Comparison of ENCODE assay signal across 9 cellular contexts in the genomic region with DNA sequence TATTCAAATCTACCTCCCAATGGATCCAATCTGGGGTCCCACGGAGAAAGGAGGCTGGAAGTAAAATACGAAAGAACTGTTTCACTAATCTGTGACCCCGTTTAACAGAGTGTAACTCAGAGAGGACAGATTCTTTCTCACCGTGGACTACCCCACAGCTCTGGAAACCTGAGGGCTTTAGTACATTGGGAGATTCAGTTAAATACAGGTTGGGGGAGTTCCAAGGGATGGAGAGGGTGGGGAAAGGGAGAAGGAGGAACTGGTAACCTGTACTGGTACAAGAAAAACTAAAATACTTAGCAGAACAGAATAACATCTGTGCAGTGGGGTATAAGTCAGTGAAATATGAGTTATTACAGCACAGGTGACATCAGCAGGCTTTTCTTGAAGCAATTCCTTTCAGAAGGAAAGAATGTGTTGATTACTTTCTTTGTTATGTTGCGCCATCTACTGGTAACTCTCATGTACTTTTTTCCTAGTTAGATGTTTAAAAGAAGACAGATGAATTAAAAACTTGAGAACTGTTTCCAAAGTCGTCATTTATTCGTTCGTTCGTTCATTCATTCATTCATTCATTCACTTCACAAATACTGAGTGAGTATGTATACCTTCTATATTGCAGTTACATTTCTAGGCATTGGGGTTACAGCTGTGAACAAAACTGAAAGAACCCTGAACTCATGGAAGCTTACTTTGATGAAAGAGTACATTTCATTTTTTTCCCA. TPM values are rescaled to one million over a fixed set of nuclear protein-coding genes. Genes with fewer than 3 reads are reported as not detected.
DNase-seq lines count a peak whose midpoint lies in the region; ATAC-seq and TF ChIP-seq lines count a peak whose summit lies in the region.
"Had no signal": no experiment of that assay in that cellular context is flagged by ENCODE, and none has a peak within 500 bp of the region (broad histone marks: within the 10 kb centered on the region; RNA-seq: fewer than 3 reads in every experiment).

No MANE protein-coding gene starts in this region.

- TF ChIP-seq CTCF in astrocyte of the spinal cord (IDR thresholded peaks at IDR 0.05; ENCODE audit: low read depth, low read length) = peak; percentile 43

- peaks cover 0 to 6% of the 10 kb centered on the region in 2 donors for H3K9me3 Mint-ChIP-seq in stimulated activated naive B cell treated with anti-CD40 and anti-IgM and Interleukin-4, amounts not matched to agents 10 μg/mL and 1 μg/mL and 100 μg/mL, for 72 hours

- no peaks in the 10 kb centered on the region for H3K36me3 ChIP-seq in effector memory CD4-positive, alpha-beta T cell (ENCODE audit: control insufficient read depth, insufficient read depth, low read length)

- peak; percentile 53 to 59 for ATAC-seq in stimulated activated naive B cell treated with anti-CD40 and anti-IgM and Interleukin-4, amounts not matched to agents 10 μg/mL and 1 μg/mL and 100 μg/mL, for 72 hours (replicated peaks)

- DNase-seq in COLO829 (ENCODE audit: low spot score) (peak; percentile 68), HCEC 1CT (peak; percentile 73), NCI-H460 (ENCODE audit: extremely low read depth, low read depth) (peak; percentile 77), astrocyte of the spinal cord (ENCODE audit: low read depth, low spot score) (peak; percentile 81), iPS-NIHi11 (ENCODE audit: low spot score) (peak; percentile 41)
- no peak for DNase-seq in stimulated activated naive B cell treated with anti-CD40 and anti-IgM and Interleukin-4, amounts not matched to agents 10 μg/mL and 1 μg/mL and 100 μg/mL, for 72 hours
- no peak for DNase-seq in activated naive CD4-positive, alpha-beta T cell treated with Interleukin-2 at 50 U/mL for 16 hours
- DNase-seq in effector memory CD4-positive, alpha-beta T cell = no peak

- no peaks in the 10 kb centered on the region for H3K4me1 Mint-ChIP-seq in stimulated activated naive B cell treated with anti-CD40 and anti-IgM and Interleukin-4, amounts not matched to agents 10 μg/mL and 1 μg/mL and 100 μg/mL, for 72 hours

- H3K27ac ChIP-seq in effector memory CD4-positive, alpha-beta T cell (ENCODE audit: insufficient read depth, low read length, poor library complexity, severe bottlenecking) = no peak overlapping the region

- H3K9me3 ChIP-seq in effector memory CD4-positive, alpha-beta T cell (ENCODE audit: control insufficient read depth, low read length) = no peaks in the 10 kb centered on the region

- H3K4me3 Mint-ChIP-seq in stimulated activated naive B cell treated with anti-CD40 and anti-IgM and Interleukin-4, amounts not matched to agents 10 μg/mL and 1 μg/mL and 100 μg/mL, for 72 hours = no peak overlapping the region

- no peaks in the 10 kb centered on the region for H3K4me1 ChIP-seq in effector memory CD4-positive, alpha-beta T cell (ENCODE audit: control insufficient read depth, insufficient read depth, low read length, poor library complexity, severe bottlenecking)

- H3K27ac Mint-ChIP-seq in stimulated activated naive B cell treated with anti-CD40 and anti-IgM and Interleukin-4, amounts not matched to agents 10 μg/mL and 1 μg/mL and 100 μg/mL, for 72 hours = no peak overlapping the region

- no peaks in the 10 kb centered on the region for H3K27me3 ChIP-seq in effector memory CD4-positive, alpha-beta T cell (replicated peaks; ENCODE audit: control insufficient read depth, insufficient read depth, low read length, poor library complexity, severe bottlenecking)

- peaks cover 5 to 11% of the 10 kb centered on the region in 2 donors for H3K36me3 Mint-ChIP-seq in stimulated activated naive B cell treated with anti-CD40 and anti-IgM and Interleukin-4, amounts not matched to agents 10 μg/mL and 1 μg/mL and 100 μg/mL, for 72 hours

- H3K4me3 ChIP-seq in astrocyte of the spinal cord (ENCODE audit: low read depth, low read length) = no peak overlapping the region
- H3K4me3 ChIP-seq in effector memory CD4-positive, alpha-beta T cell (ENCODE audit: insufficient read depth, low read depth, low read length, poor library complexity, severe bottlenecking) = no peak overlapping the region
- H3K4me3 ChIP-seq: skin epidermis had no signal

- in situ Hi-C loops in astrocyte of the spinal cord (cut with HindIII; ENCODE audit: low sequenced_read_pairs) = no loop called here

- H3K27me3 Mint-ChIP-seq in stimulated activated naive B cell treated with anti-CD40 and anti-IgM and Interleukin-4, amounts not matched to agents 10 μg/mL and 1 μg/mL and 100 μg/mL, for 72 hours = no peaks in the 10 kb centered on the region

RNA-seq across cellular contexts. Expression of a gene that starts 30.0 kb away (rescaled TPM):
- total RNA-seq in NCI-H460 (2014; rRNA removed; shearing (Covaris generic)) = 53.8 and 53.9 TPM in 2 replicates
- polyA plus RNA-seq in NCI-H460 (2014; cell fraction: nucleus; rRNA removed) = 33.9 and 36.6 TPM in 2 replicates

Comparison
In these comparisons a context has a peak if more than half of its experiments do, and no peak if none do; other contexts are left out.
1. DNase-seq: peak in COLO829 (single experiment), HCEC 1CT (single experiment), NCI-H460 (single experiment), astrocyte of the spinal cord (single experiment) and iPS-NIHi11 (single experiment); none in stimulated activated naive B cell treated with anti-CD40 and anti-IgM and Interleukin-4, amounts not matched to agents 10 μg/mL and 1 μg/mL and 100 μg/mL, for 72 hours (single experiment), activated naive CD4-positive, alpha-beta T cell treated with Interleukin-2 at 50 U/mL for 16 hours (single experiment) and effector memory CD4-positive, alpha-beta T cell (0 of 3).